Comparison of ENCODE assay signal across 1 cellular context in the genomic region with DNA sequence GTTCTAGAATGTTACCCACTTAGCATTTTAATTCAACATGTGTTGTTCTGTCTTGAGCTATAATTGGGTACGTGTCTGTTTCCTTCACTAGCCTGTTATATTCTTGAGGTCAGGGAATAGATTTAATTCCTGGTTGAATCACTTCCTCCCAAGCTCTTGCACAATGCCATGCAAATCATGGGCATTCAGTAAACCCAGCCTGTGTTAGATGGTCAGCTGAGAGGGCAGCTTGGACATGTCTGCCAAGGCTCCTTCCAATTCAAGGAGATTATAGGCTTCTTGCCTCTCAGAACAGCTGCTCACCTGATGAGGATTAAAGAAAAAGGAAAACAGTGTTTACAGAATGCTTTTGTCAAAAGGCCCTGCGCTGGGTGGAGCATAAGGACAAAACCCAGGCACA.
TF ChIP-seq lines count a peak whose summit lies in the region.

No MANE protein-coding gene starts in this region.

TF ChIP-seq in IMR-90, 13 proteins besides CTCF, POLR2A, EP300 and RAD21 (continued from another document):
- 0 out of 2 replicates have a peak, but pooled peaks have one; percentile 11 for TF ChIP-seq USF2 (IDR thresholded peaks at IDR 0.05; ENCODE audit: low read depth, low read length)
- TF ChIP-seq, protein P1, sequence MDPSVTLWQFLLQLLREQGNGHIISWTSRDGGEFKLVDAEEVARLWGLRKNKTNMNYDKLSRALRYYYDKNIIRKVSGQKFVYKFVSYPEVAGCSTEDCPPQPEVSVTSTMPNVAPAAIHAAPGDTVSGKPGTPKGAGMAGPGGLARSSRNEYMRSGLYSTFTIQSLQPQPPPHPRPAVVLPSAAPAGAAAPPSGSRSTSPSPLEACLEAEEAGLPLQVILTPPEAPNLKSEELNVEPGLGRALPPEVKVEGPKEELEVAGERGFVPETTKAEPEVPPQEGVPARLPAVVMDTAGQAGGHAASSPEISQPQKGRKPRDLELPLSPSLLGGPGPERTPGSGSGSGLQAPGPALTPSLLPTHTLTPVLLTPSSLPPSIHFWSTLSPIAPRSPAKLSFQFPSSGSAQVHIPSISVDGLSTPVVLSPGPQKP (IDR thresholded peaks at IDR 0.05; ENCODE audit: borderline replicate concordance, low read depth, low read length) = no peak
- TF ChIP-seq MAFK (IDR thresholded peaks at IDR 0.05; ENCODE audit: low read depth, low read length) = no peak
- TF ChIP-seq NFE2L2 (IDR thresholded peaks at IDR 0.05; ENCODE audit: low read depth, low read length) = no peak
